8 cellular contexts compared by ENCODE assay signal in the genomic region with DNA sequence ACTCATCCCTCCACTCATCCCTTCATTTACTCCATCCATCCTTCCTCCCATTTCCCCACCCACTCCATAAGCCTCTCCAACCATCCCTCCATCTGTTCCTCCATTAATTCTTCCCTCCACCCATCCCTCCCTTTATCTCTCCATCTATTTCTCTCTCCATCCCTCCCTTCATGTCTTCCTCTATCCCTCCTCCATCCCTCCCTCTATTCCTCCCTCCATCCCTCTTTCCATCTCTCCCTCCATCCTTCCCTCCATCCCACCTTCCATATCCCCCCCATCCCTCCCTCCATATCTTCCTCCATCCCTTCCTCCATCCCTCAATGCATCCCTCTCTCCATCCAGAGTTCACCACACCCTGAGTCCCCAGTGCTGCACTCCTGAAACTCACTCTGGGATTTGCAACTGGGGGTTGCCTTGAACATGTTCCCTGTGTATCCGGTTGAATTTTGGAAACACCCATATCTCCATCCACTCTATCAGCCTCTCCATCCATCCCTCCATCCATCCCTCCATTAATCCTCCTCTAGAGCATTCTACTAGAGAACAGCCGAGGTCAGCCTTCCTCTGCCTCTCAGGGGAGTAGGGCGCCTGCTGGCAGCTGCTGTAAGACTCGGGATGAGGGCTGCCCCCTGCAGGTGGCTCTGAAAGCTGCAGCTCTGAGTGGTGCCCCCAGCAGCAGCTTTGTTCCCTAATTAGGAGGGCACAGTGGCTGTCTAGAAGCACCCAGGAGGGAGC. TPM values are rescaled to one million over a fixed set of nuclear protein-coding genes. Genes with fewer than 3 reads are reported as not detected.
DNase-seq lines count a peak whose midpoint lies in the region; ATAC-seq and TF ChIP-seq lines count a peak whose summit lies in the region.

No MANE protein-coding gene starts in this region.

- POLR2A ChIA-PET in CD4-positive, alpha-beta T cell (lab: Charles Lee), result interaction anchor here (0.8 to 1.2 kb wide), 9 partner anchors 10 to 248 kb away, joined by 3 to 6 read pairs (median 4); partner anchors contain the start of gene ZBTB21
- POLR2A ChIA-PET in HEK293T (lab: Yijun Ruan, JAX), result interaction anchor here (1.0 to 1.1 kb wide), 2 partner anchors 13 to 38 kb away, joined by 3 to 4 read pairs; no protein-coding TSS in a partner anchor
- POLR2A ChIA-PET in activated CD4-positive, alpha-beta memory T cell treated with anti-CD3 and anti-CD28 coated beads, Interleukin-2, amount 10 ng/mL, durations not matched to agents 7 days and 5 days (lab: Charles Lee), result interaction anchor here (0.8 to 2.7 kb wide), 11 partner anchors 18 to 113 kb away, joined by 3 to 16 read pairs (median 11); partner anchors contain the start of gene ABCG1

- intact Hi-C loops in CD4-positive, alpha-beta T cell (cut with DNase I, micrococcal nuclease), result loop anchor here (1.0 to 5.0 kb wide), 7 partner anchors 20 to 190 kb away; partner anchors contain the start of gene ABCG1 (in 1 of the 2)

- TF ChIP-seq CTCF in CD4-positive, alpha-beta T cell (IDR thresholded peaks at IDR 0.05), result peak; percentile 91

- no peaks in the 10 kb centered on the region for H3K27me3 ChIP-seq in CD4-positive, alpha-beta T cell (ENCODE audit: control insufficient read depth, insufficient read depth, low read length)

- CTCF ChIA-PET in CD4-positive, alpha-beta T cell (lab: Charles Lee), result interaction anchor here (0.6 to 2.4 kb wide), 24 partner anchors 12 to 141 kb away, joined by 3 to 33 read pairs (median 5); no protein-coding TSS in a partner anchor
- CTCF ChIA-PET in HEK293T (lab: Yijun Ruan, JAX), result interaction anchor here (0.6 to 2.5 kb wide), 28 partner anchors 9 to 524 kb away, joined by 3 to 19 read pairs (median 4); no protein-coding TSS in a partner anchor
- CTCF ChIA-PET in activated CD4-positive, alpha-beta memory T cell treated with anti-CD3 and anti-CD28 coated beads, Interleukin-2, amount 10 ng/mL, durations not matched to agents 7 days and 5 days (lab: Charles Lee), result interaction anchor here (0.6 to 5.4 kb wide), 41 partner anchors 8 to 1726 kb away, joined by 3 to 91 read pairs (median 4); partner anchors contain the start of gene UBASH3A

- no peaks in the 10 kb centered on the region for H3K9me3 ChIP-seq in CD4-positive, alpha-beta T cell (ENCODE audit: control insufficient read depth, low read length)

- H3K27me3 Mint-ChIP-seq in CD4-positive, alpha-beta T cell, result no peaks in the 10 kb centered on the region
- H3K27me3 Mint-ChIP-seq in activated CD4-positive, alpha-beta memory T cell treated with anti-CD3 and anti-CD28 coated beads, Interleukin-2, amount 10 ng/mL, durations not matched to agents 7 days and 5 days, result no peaks in the 10 kb centered on the region
- H3K27me3 Mint-ChIP-seq in memory B cell, result no peaks in the 10 kb centered on the region

- H3K4me1 Mint-ChIP-seq in CD4-positive, alpha-beta T cell (ENCODE audit: low read depth), result peaks cover 46% of the 10 kb centered on the region
- peaks cover 10% of the 10 kb centered on the region for H3K4me1 Mint-ChIP-seq in activated CD4-positive, alpha-beta memory T cell treated with anti-CD3 and anti-CD28 coated beads, Interleukin-2, amount 10 ng/mL, durations not matched to agents 7 days and 5 days
- peaks cover 34% of the 10 kb centered on the region for H3K4me1 Mint-ChIP-seq in memory B cell

- H3K36me3 Mint-ChIP-seq in CD4-positive, alpha-beta T cell (ENCODE audit: low read depth), result peaks cover 5% of the 10 kb centered on the region
- no peaks in the 10 kb centered on the region for H3K36me3 Mint-ChIP-seq in activated CD4-positive, alpha-beta memory T cell treated with anti-CD3 and anti-CD28 coated beads, Interleukin-2, amount 10 ng/mL, durations not matched to agents 7 days and 5 days (ENCODE audit: low read depth)
- H3K36me3 Mint-ChIP-seq in memory B cell, result peaks cover 8% of the 10 kb centered on the region

- H3K4me3 Mint-ChIP-seq in CD4-positive, alpha-beta T cell, result no peak overlapping the region
- H3K4me3 Mint-ChIP-seq in activated CD4-positive, alpha-beta memory T cell treated with anti-CD3 and anti-CD28 coated beads, Interleukin-2, amount 10 ng/mL, durations not matched to agents 7 days and 5 days, result no peak overlapping the region
- no peak overlapping the region for H3K4me3 Mint-ChIP-seq in memory B cell

- no peaks in the 10 kb centered on the region for H3K9me3 Mint-ChIP-seq in CD4-positive, alpha-beta T cell
- no peaks in the 10 kb centered on the region for H3K9me3 Mint-ChIP-seq in activated CD4-positive, alpha-beta memory T cell treated with anti-CD3 and anti-CD28 coated beads, Interleukin-2, amount 10 ng/mL, durations not matched to agents 7 days and 5 days
- no peaks in the 10 kb centered on the region for H3K9me3 Mint-ChIP-seq in memory B cell

- peak; percentile 74 to 86 (median 80) for DNase-seq in CD4-positive, alpha-beta T cell
- peak; percentile 91 for DNase-seq in HEK293T (ENCODE audit: extremely low spot score)
- DNase-seq in NCI-H748 treated with DMSO at 0.1 percent for 48 hours (lab: John Stamatoyannopoulos, UW), result peak; percentile 16
- DNase-seq in activated CD4-positive, alpha-beta memory T cell treated with anti-CD3 and anti-CD28 coated beads, Interleukin-2, amount 10 ng/mL, durations not matched to agents 7 days and 5 days, result peak; percentile 83
- peak; percentile 79 for DNase-seq in effector CD4-positive, alpha-beta T cell
- DNase-seq in memory B cell (ENCODE audit: low spot score in 2 of 2), result peak; percentile 86 to 89
- peak; percentile 62 to 69 for DNase-seq in stimulated activated CD8-positive, alpha-beta memory T cell treated with anti-CD3 and anti-CD28 coated beads, Interleukin-2, amount 100 ng/mL, for 1 hour (ENCODE audit: low read depth in 2 of 2)

- peak; percentile 92 for ATAC-seq in CD4-positive, alpha-beta T cell (ENCODE audit: poor library complexity)
- ATAC-seq in memory B cell (ENCODE audit: low read depth), result peak; percentile 91
- ATAC-seq in GM18870 (IDR thresholded peaks at IDR 0.05; ENCODE audit: unreplicated experiment), result no peak

- H3K27ac Mint-ChIP-seq in CD4-positive, alpha-beta T cell, result peak overlapping the region; percentile 65
- no peak overlapping the region for H3K27ac Mint-ChIP-seq in activated CD4-positive, alpha-beta memory T cell treated with anti-CD3 and anti-CD28 coated beads, Interleukin-2, amount 10 ng/mL, durations not matched to agents 7 days and 5 days
- H3K27ac Mint-ChIP-seq in memory B cell, result peak overlapping the region; percentile 77

- H3K27ac ChIP-seq in CD4-positive, alpha-beta T cell (ENCODE audit: low read depth, low read length), result no peak overlapping the region

TF ChIP-seq in HEK293T, 16 proteins besides CTCF, POLR2A, EP300 and RAD21:
- no peak for TF ChIP-seq HDGF (IDR thresholded peaks at IDR 0.05; ENCODE audit: borderline replicate concordance)
- TF ChIP-seq FOXA1 (IDR thresholded peaks at IDR 0.05), result no peak
- TF ChIP-seq FOXK2 (IDR thresholded peaks at IDR 0.05), result no peak
- no peak for TF ChIP-seq SP1 (IDR thresholded peaks at IDR 0.05)
- TF ChIP-seq, protein P1, sequence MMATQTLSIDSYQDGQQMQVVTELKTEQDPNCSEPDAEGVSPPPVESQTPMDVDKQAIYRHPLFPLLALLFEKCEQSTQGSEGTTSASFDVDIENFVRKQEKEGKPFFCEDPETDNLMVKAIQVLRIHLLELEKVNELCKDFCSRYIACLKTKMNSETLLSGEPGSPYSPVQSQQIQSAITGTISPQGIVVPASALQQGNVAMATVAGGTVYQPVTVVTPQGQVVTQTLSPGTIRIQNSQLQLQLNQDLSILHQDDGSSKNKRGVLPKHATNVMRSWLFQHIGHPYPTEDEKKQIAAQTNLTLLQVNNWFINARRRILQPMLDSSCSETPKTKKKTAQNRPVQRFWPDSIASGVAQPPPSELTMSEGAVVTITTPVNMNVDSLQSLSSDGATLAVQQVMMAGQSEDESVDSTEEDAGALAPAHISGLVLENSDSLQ (IDR thresholded peaks at IDR 0.05), result no peak
- no peak for TF ChIP-seq L3MBTL2 (conservative IDR thresholded peaks at IDR 0.05)
- no peak for TF ChIP-seq NFRKB (IDR thresholded peaks at IDR 0.05)
- no peak for TF ChIP-seq CTBP1 (IDR thresholded peaks at IDR 0.05; ENCODE audit: borderline replicate concordance)
- TF ChIP-seq ARNT (IDR thresholded peaks at IDR 0.05), result no peak
- no peak for TF ChIP-seq ELF4 (IDR thresholded peaks at IDR 0.05)
- TF ChIP-seq FOXM1 (IDR thresholded peaks at IDR 0.05; ENCODE audit: borderline replicate concordance), result no peak
- no peak for TF ChIP-seq LEF1 (IDR thresholded peaks at IDR 0.05; ENCODE audit: borderline replicate concordance)
- no peak for TF ChIP-seq ZNF384 (IDR thresholded peaks at IDR 0.05)

RNA-seq across cellular contexts. Expression of gene ABCG1, which starts 39.4 kb away (rescaled TPM):
- total RNA-seq in CD4-positive, alpha-beta T cell, result 100 to 1,000 TPM; 109 to 116 TPM
- 10 to 100 TPM; 23.7 to 25.3 TPM for total RNA-seq in activated CD4-positive, alpha-beta memory T cell treated with anti-CD3 and anti-CD28 coated beads, Interleukin-2, amount 10 ng/mL, durations not matched to agents 7 days and 5 days

RNA-seq across cellular contexts. Expression of gene TFF3, which starts 56.9 kb away (rescaled TPM):
- total RNA-seq in CD4-positive, alpha-beta T cell, result not detected
- total RNA-seq in activated CD4-positive, alpha-beta memory T cell treated with anti-CD3 and anti-CD28 coated beads, Interleukin-2, amount 10 ng/mL, durations not matched to agents 7 days and 5 days, result not detected

Comparison
In these comparisons a context has a peak if more than half of its experiments do, and no peak if none do; other contexts are left out.
1. DNase-seq: peak in every context shown above with its lines; median percentile 91 in HEK293T; 88 in memory B cell; 83 in activated CD4-positive, alpha-beta memory T cell treated with anti-CD3 and anti-CD28 coated beads, Interleukin-2, amount 10 ng/mL, durations not matched to agents 7 days and 5 days; 80 in CD4-positive, alpha-beta T cell; 79 in effector CD4-positive, alpha-beta T cell; 66 in stimulated activated CD8-positive, alpha-beta memory T cell treated with anti-CD3 and anti-CD28 coated beads, Interleukin-2, amount 100 ng/mL, for 1 hour; 16 in NCI-H748 treated with DMSO at 0.1 percent for 48 hours.
2. RNA of gene ABCG1, which starts 39.4 kb away (total RNA-seq): 109 to 116 TPM in CD4-positive, alpha-beta T cell; 23.7 to 25.3 TPM in activated CD4-positive, alpha-beta memory T cell treated with anti-CD3 and anti-CD28 coated beads, Interleukin-2, amount 10 ng/mL, durations not matched to agents 7 days and 5 days; every median in the first group is over 4 times any median in the second.